Comparison of ENCODE assay signal across 9 cellular contexts in the genomic region with DNA sequence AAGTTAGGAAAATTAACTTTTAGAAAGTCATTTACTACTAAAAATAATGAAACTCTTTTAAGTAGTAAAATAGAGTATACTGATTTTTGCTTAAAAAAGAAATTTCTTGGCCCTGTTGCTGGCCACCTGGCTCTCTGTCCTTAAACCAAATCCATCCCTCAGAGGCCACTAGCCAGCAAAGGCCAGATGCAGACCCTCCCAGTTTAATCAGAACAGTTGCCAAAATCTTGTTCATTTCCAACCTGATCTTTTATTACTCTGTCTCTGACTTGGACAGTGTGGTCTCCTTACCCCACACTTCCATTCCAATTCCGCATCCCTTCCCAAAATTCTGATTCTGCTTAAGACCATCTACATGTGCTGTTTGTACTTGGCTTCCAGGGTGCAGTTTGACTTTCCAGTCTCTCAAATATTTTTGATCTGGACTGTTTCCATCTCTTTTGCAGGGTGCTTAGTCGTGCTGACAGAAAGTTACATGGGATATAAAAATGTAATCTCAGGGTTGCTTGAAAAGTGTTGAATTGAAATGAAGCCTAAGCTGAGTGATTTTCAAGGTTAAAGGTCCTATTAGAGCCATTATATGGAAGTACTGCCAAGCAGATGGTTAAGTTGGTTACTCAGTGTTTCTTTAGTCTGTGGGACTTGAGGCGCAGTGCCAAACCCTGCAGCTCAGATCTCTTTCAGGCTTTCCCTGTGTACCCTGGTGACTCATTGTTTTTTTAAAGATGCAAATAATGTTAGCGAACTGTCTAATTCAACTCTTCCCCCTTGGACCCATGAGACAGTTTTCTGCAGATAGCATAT. TPM values are rescaled to one million over a fixed set of nuclear protein-coding genes. Genes with fewer than 3 reads are reported as not detected.
DNase-seq lines count a peak whose midpoint lies in the region; ATAC-seq lines count a peak whose summit lies in the region.
"Had no signal": no experiment of that assay in that cellular context is flagged by ENCODE, and none has a peak within 500 bp of the region (broad histone marks: within the 10 kb centered on the region; RNA-seq: fewer than 3 reads in every experiment).

No MANE protein-coding gene starts in this region.

- no peak overlapping the region for H3K23ac ChIP-seq in mesendoderm (ENCODE audit: low read length)

- DNase-seq in activated CD4-positive, CD25-positive, alpha-beta regulatory T cell treated with anti-CD3 and anti-CD28 coated beads, Interleukin-2, amount 50 U/mL, for 72 hours = no peak
- peak; percentile 28 for DNase-seq in Jurkat, Clone E6-1 (ENCODE audit: low read depth, low spot score)
- DNase-seq in adipocyte (ENCODE audit: low read depth) (peak; percentile 95), kidney glomerular epithelial cell (lab: John Stamatoyannopoulos, UW) (peak; percentile 76), mesendoderm (no peak), NCI-H128 (lab: John Stamatoyannopoulos, UW; ENCODE audit: unreplicated experiment) (no peak)
- DNase-seq: CD4-positive, CD25-positive, alpha-beta regulatory T cell had no signal

- H3K4me2 ChIP-seq in mesendoderm (ENCODE audit: low read length) = no peak overlapping the region

- H3K9me3 ChIP-seq in adipocyte (ENCODE audit: control insufficient read depth, low read length) = no peaks in the 10 kb centered on the region

- no peak overlapping the region for H3K56ac ChIP-seq in mesendoderm (ENCODE audit: low read length)

- no peaks in the 10 kb centered on the region for H3K79me2 ChIP-seq in mesendoderm (ENCODE audit: control insufficient read depth, insufficient read depth, low read length)

- H3K18ac ChIP-seq in mesendoderm (ENCODE audit: low read length) = no peak overlapping the region

- H2BK120ac ChIP-seq in mesendoderm (ENCODE audit: low read depth, low read length) = no peak overlapping the region

- no peak overlapping the region for H3K4me3 ChIP-seq in Jurkat, Clone E6-1 (ENCODE audit: low read length)
- H3K4me3 ChIP-seq in adipocyte (ENCODE audit: low read length) (peak overlapping the region; percentile 48), mesendoderm (ENCODE audit: low read length) (no peak overlapping the region)

- H2AK5ac ChIP-seq in mesendoderm (ENCODE audit: low read length) = no peak overlapping the region

- H3K36me3 ChIP-seq in adipocyte (ENCODE audit: control insufficient read depth, insufficient read depth, low read length, severe bottlenecking) (no peaks in the 10 kb centered on the region), mesendoderm (ENCODE audit: control insufficient read depth, insufficient read depth, low read length) (no peaks in the 10 kb centered on the region)

- no peak overlapping the region for H3K27ac ChIP-seq in mesendoderm (ENCODE audit: low read depth, low read length)

- H3K4me1 ChIP-seq in adipocyte (ENCODE audit: control insufficient read depth, insufficient read depth, low read length) (peaks cover 33% of the 10 kb centered on the region), mesendoderm (ENCODE audit: control insufficient read depth, low read depth, low read length) (no peaks in the 10 kb centered on the region)

- no peaks in the 10 kb centered on the region for H3K79me1 ChIP-seq in mesendoderm (ENCODE audit: low read length)

- no peak overlapping the region for H2BK5ac ChIP-seq in mesendoderm (ENCODE audit: low read length)

- no peak overlapping the region for H2BK15ac ChIP-seq in mesendoderm (replicated peaks; ENCODE audit: low read depth)

- H3K27me3 ChIP-seq in adipocyte (replicated peaks; ENCODE audit: control insufficient read depth, insufficient read depth, low read length) (no peaks in the 10 kb centered on the region), mesendoderm (ENCODE audit: insufficient read depth, low read length, poor library complexity) (no peaks in the 10 kb centered on the region)

- H3K4ac ChIP-seq in mesendoderm (ENCODE audit: low read depth, low read length) = no peak overlapping the region

- no peak overlapping the region for H4K8ac ChIP-seq in mesendoderm (ENCODE audit: low read depth, low read length)

- no CpG with 5 or more reads among the region's 4 CpGs for WGBS in mesendoderm (ENCODE audit: extremely low coverage, insufficient coverage, low lambda C conversion rate)

- ATAC-seq in activated CD4-positive, CD25-positive, alpha-beta regulatory T cell treated with anti-CD3 and anti-CD28 coated beads, Interleukin-2, amount 50 U/mL, for 24 hours = peak; percentile 46 to 71
- ATAC-seq in GM21825 (IDR thresholded peaks at IDR 0.05; ENCODE audit: unreplicated experiment) = peak; percentile 88

- no peak overlapping the region for H4K5ac ChIP-seq in mesendoderm (ENCODE audit: low read length)

- H3K9ac ChIP-seq in adipocyte (ENCODE audit: low read length) (no peak overlapping the region), mesendoderm (ENCODE audit: low read length) (no peak overlapping the region)

RNA-seq across cellular contexts. Expression of gene DCP2, which starts 18.4 kb away (rescaled TPM):
- polyA plus RNA-seq in Jurkat, Clone E6-1 (2012; ENCODE audit: insufficient read depth, insufficient read length) = 19.7 TPM
- polyA plus RNA-seq in mesendoderm (2013, experiment 1 of 2) = 43.9 TPM
- 45.1 TPM for polyA plus RNA-seq in mesendoderm (2013, experiment 2 of 2)

RNA-seq across cellular contexts. Expression of gene REEP5, which starts 36.1 kb away (rescaled TPM):
- 48.1 TPM for polyA plus RNA-seq in Jurkat, Clone E6-1 (2012; ENCODE audit: insufficient read depth, insufficient read length)
- 36.5 TPM for polyA plus RNA-seq in mesendoderm (2013, experiment 1 of 2)
- 34.7 TPM for polyA plus RNA-seq in mesendoderm (2013, experiment 2 of 2)

Comparison
In these comparisons a context has a peak if more than half of its experiments do, and no peak if none do; other contexts are left out.
1. DNase-seq: peak in Jurkat, Clone E6-1 (single experiment), adipocyte (single experiment) and kidney glomerular epithelial cell (single experiment); none in activated CD4-positive, CD25-positive, alpha-beta regulatory T cell treated with anti-CD3 and anti-CD28 coated beads, Interleukin-2, amount 50 U/mL, for 72 hours (single experiment), mesendoderm (single experiment) and NCI-H128 (single experiment).